In the genomic region with DNA sequence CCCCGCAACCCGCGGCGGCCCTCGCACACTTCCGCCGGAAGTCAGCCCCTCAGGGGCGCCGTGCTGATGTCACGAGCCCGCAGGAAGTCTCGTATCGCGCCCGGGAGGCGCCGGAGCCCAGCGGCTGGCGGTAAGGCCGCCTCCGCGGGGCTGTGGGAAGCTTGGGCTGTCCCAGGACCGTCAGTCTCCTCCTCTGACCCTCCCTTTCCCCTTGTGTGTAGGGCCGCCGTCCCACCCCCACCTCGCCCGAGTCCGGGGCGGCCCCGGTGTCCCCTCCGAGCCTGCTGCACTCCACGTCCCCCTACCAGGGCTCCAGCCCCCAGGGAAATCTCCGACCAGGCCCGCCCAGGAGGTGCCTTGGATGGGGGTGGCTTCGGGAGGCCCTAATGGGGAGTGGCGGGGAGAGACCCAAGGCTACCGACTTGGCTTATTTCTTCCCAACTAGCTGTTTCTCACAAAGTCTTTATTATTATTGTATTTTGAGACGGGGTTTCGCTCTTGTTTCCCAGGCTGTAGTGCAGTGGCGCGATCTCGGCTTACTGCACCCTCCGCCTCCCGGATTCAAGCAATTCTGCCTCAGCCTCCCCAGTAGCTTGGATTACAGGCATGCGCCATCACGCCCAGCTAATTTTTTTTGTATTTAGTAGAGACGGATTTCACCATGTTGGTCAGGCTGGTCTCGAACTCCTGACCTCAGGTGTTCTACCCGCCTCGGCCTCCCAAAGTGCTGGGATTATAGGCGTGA, we compare ENCODE assay signal across 8 cellular contexts. TPM values are rescaled to one million over a fixed set of nuclear protein-coding genes. Genes with fewer than 3 reads are reported as not detected.
A peak's percentile ranks its signal among the peaks of the same experiment; 100 is the strongest.
DNase-seq lines count a peak whose midpoint lies in the region; ATAC-seq and TF ChIP-seq lines count a peak whose summit lies in the region.

A gene (plus strand): TSS at position 86 of the 745 bp plus-strand sequence. CDS start 3,108 bp downstream, outside the sequence.

- peak within 1 kb of the TSS; percentile 48; the same call in 1 of the 2 replicates for H3K9ac ChIP-seq in KMS-11

- POLR2A ChIA-PET in naive thymus-derived CD8-positive, alpha-beta T cell (lab: Charles Lee) = interaction anchor here (0.6 to 5.3 kb wide), 9 partner anchors 8 to 1361 kb away, joined by 3 to 50 read pairs (median 4); a partner anchor contains a TSS

- peak within 1 kb of the TSS; percentile 39 for H3K27ac ChIP-seq in KMS-11

- peak within 1 kb of the TSS; percentile 20 for H3K4me2 ChIP-seq in KMS-11

- H3K27me3 Mint-ChIP-seq in naive thymus-derived CD8-positive, alpha-beta T cell = no peaks in the 10 kb centered on the region
- H3K27me3 Mint-ChIP-seq in stimulated activated naive B cell treated with anti-CD40 and anti-IgM and Interleukin-4, amounts not matched to agents 10 μg/mL and 1 μg/mL and 100 μg/mL, for 72 hours = no peaks in the 10 kb centered on the region

- H3K36me3 ChIP-seq in KMS-11 (ENCODE audit: insufficient read depth) = no peaks in the 10 kb centered on the region

- peak within 1 kb of the TSS; percentile 86 to 97 (median 95) for H3K27ac Mint-ChIP-seq in naive thymus-derived CD8-positive, alpha-beta T cell
- H3K27ac Mint-ChIP-seq in stimulated activated naive B cell treated with anti-CD40 and anti-IgM and Interleukin-4, amounts not matched to agents 10 μg/mL and 1 μg/mL and 100 μg/mL, for 72 hours = peak within 1 kb of the TSS; percentile 97

- H3K9me3 Mint-ChIP-seq in naive thymus-derived CD8-positive, alpha-beta T cell = no peaks in the 10 kb centered on the region
- H3K9me3 Mint-ChIP-seq in stimulated activated naive B cell treated with anti-CD40 and anti-IgM and Interleukin-4, amounts not matched to agents 10 μg/mL and 1 μg/mL and 100 μg/mL, for 72 hours = no peaks in the 10 kb centered on the region

- no peaks in the 10 kb centered on the region for H3K79me2 ChIP-seq in KMS-11 (ENCODE audit: insufficient read depth, low read depth)

- H3K27me3 ChIP-seq in KMS-11 (ENCODE audit: insufficient read depth, low read depth) = no peaks in the 10 kb centered on the region

- H2AFZ ChIP-seq in KMS-11 (ENCODE audit: low read depth) = peak within 1 kb of the TSS; percentile 67; the same call in 1 of the 2 replicates

- H3K36me3 Mint-ChIP-seq in naive thymus-derived CD8-positive, alpha-beta T cell = peaks cover 5 to 27% (median 15%) of the 10 kb centered on the region in 3 donors
- H3K36me3 Mint-ChIP-seq in stimulated activated naive B cell treated with anti-CD40 and anti-IgM and Interleukin-4, amounts not matched to agents 10 μg/mL and 1 μg/mL and 100 μg/mL, for 72 hours = peaks cover 23 to 31% of the 10 kb centered on the region in 2 donors

- peaks cover 7 to 31% (median 17%) of the 10 kb centered on the region in 4 donors for H3K4me1 Mint-ChIP-seq in naive thymus-derived CD8-positive, alpha-beta T cell
- H3K4me1 Mint-ChIP-seq in stimulated activated naive B cell treated with anti-CD40 and anti-IgM and Interleukin-4, amounts not matched to agents 10 μg/mL and 1 μg/mL and 100 μg/mL, for 72 hours = peaks cover 20 to 37% of the 10 kb centered on the region in 2 donors

- no peak within 1 kb of the TSS for H3K4me3 ChIP-seq in KMS-11 (IDR thresholded peaks at IDR 0.05; ENCODE audit: insufficient read depth, low read depth, low read length)

- peak; percentile 95 for ATAC-seq in GM21786 (IDR thresholded peaks at IDR 0.05; ENCODE audit: unreplicated experiment)
- peak; percentile 95 for ATAC-seq in naive thymus-derived CD8-positive, alpha-beta T cell
- peak; percentile 96 to 99 for ATAC-seq in stimulated activated naive B cell treated with anti-CD40 and anti-IgM and Interleukin-4, amounts not matched to agents 10 μg/mL and 1 μg/mL and 100 μg/mL, for 72 hours (replicated peaks)

- DNase-seq in DMS79 treated with DMSO at 0.1 percent for 48 hours (lab: John Stamatoyannopoulos, UW) = peak; percentile 80
- peak; percentile 89 for DNase-seq in RKO (ENCODE audit: low spot score)
- DNase-seq in activated T-helper 1 cell treated with Interleukin-2 at 50 U/mL for 16 hours (ENCODE audit: low read depth) = peak; percentile 79
- DNase-seq in fibroblast of gingiva (ENCODE audit: low read depth) = peak; percentile 87
- DNase-seq in naive thymus-derived CD8-positive, alpha-beta T cell = peak; percentile 78 to 91 (median 86)
- peak; percentile 88 for DNase-seq in stimulated activated naive B cell treated with anti-CD40 and anti-IgM and Interleukin-4, amounts not matched to agents 10 μg/mL and 1 μg/mL and 100 μg/mL, for 72 hours

- peak within 1 kb of the TSS; percentile 81 to 92 (median 90) for H3K4me3 Mint-ChIP-seq in naive thymus-derived CD8-positive, alpha-beta T cell
- peak within 1 kb of the TSS; percentile 96 for H3K4me3 Mint-ChIP-seq in stimulated activated naive B cell treated with anti-CD40 and anti-IgM and Interleukin-4, amounts not matched to agents 10 μg/mL and 1 μg/mL and 100 μg/mL, for 72 hours

- no peaks in the 10 kb centered on the region for H4K20me1 ChIP-seq in KMS-11 (ENCODE audit: insufficient read depth)

- no peak for TF ChIP-seq CTCF in KMS-11 (conservative IDR thresholded peaks at IDR 0.05; ENCODE audit: low read depth, low read length)

- no peaks in the 10 kb centered on the region for H3K4me1 ChIP-seq in KMS-11 (ENCODE audit: low read depth, poor library complexity, severe bottlenecking)

RNA-seq across cellular contexts. Expression of the gene that starts here (rescaled TPM):
- total RNA-seq in naive thymus-derived CD8-positive, alpha-beta T cell = 10 to 100 TPM; 39.7 to 48.3 TPM
- 10 to 100 TPM; 77.2 to 81.0 (median 78.9) TPM for polyA plus RNA-seq in naive thymus-derived CD8-positive, alpha-beta T cell
